ENCODE assay signal across 26 cellular contexts in the genomic region with DNA sequence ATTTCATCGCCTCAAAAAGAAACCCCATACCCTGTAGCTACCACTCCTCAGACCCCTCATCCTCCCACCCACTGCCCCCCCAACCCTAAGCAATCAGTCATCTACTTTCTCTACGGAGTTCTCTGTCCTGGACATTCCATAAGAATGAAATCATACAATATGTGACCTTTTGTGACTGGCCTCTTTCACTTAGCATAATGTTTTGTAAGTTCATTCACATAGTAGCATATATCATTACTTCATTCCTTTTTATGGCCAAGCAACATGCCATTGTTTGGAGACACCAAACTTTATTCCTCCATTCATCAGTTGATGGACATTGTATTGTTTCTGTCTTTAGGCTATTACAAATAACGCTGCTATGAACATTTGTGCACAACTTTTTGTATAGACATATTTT.
A peak's percentile ranks its signal among the peaks of the same experiment; 100 is the strongest.
DNase-seq lines count a peak whose midpoint lies in the region; ATAC-seq lines count a peak whose summit lies in the region.
"Had no signal": no experiment of that assay in that cellular context is flagged by ENCODE, and none has a peak within 500 bp of the region (broad histone marks: within the 10 kb centered on the region; RNA-seq: fewer than 3 reads in every experiment).

No MANE protein-coding gene starts in this region.

- no peak overlapping the region for H2AFZ ChIP-seq in GM23248
- H2AFZ ChIP-seq: hepatocyte, neural progenitor cell had no signal

- H3K4me3 ChIP-seq in GM23248, result no peak overlapping the region
- no peak overlapping the region for H3K4me3 ChIP-seq in mesodermal cell (ENCODE audit: extremely low read depth, insufficient read depth, low read length, poor library complexity, severe bottlenecking)
- H3K4me3 ChIP-seq: breast epithelium, hepatocyte, neural progenitor cell, skin epidermis, testis had no signal

- H3K27me3 Mint-ChIP-seq in activated naive CD8-positive, alpha-beta T cell treated with anti-CD3 and anti-CD28 coated beads, Interleukin-2, amount 50 U/mL, for 24 hours, result no peaks in the 10 kb centered on the region
- H3K27me3 Mint-ChIP-seq: activated naive CD8-positive, alpha-beta T cell treated with anti-CD3 and anti-CD28 coated beads for 36 hours; CD4-positive, CD25-positive, alpha-beta regulatory T cell; progenitor cell of endocrine pancreas; stimulated activated naive B cell treated with anti-CD40 and anti-IgM and Interleukin-4, amounts not matched to agents 10 μg/mL and 1 μg/mL and 100 μg/mL, for 72 hours had no signal

- H3K27ac ChIP-seq in GM23248, result no peak overlapping the region
- peak overlapping the region; percentile 43 for H3K27ac ChIP-seq in mesodermal cell (ENCODE audit: low read depth, low read length, severe bottlenecking)
- H3K27ac ChIP-seq: breast epithelium, foreskin keratinocyte, hepatocyte, neural progenitor cell, skin epidermis, testis had no signal

- H4K20me1 ChIP-seq in GM23248 (ENCODE audit: insufficient read depth), result no peaks in the 10 kb centered on the region

- peaks cover 5% of the 10 kb centered on the region for H3K9me3 Mint-ChIP-seq in activated naive CD8-positive, alpha-beta T cell treated with anti-CD3 and anti-CD28 coated beads, Interleukin-2, amount 50 U/mL, for 24 hours

- no peak overlapping the region for H3K4me2 ChIP-seq in GM23248 (ENCODE audit: unreplicated experiment)
- H3K4me2 ChIP-seq: hepatocyte had no signal

- DNase-seq in GM23248, result peak; percentile 12
- DNase-seq in RPMI7951 (ENCODE audit: low read depth), result peak; percentile 55
- DNase-seq in dermis microvascular lymphatic vessel endothelial cell (ENCODE audit: low read depth in 2 of 2), result peak; percentile 36 to 65
- no peak for DNase-seq in SKM-1 (lab: John Stamatoyannopoulos, UW; ENCODE audit: unreplicated experiment)
- DNase-seq in activated naive CD8-positive, alpha-beta T cell treated with anti-CD3 and anti-CD28 coated beads, Interleukin-2, amount 50 U/mL, for 24 hours, result no peak
- no peak for DNase-seq in NCI-H748 treated with DMSO at 0.1 percent for 48 hours (lab: John Stamatoyannopoulos, UW)
- DNase-seq: activated CD4-positive, alpha-beta T cell treated with anti-CD3 and anti-CD28 coated beads, Interleukin-2, amount 50 U/mL, for 48 hours; activated CD4-positive, CD25-positive, alpha-beta regulatory T cell; activated CD8-positive, alpha-beta memory T cell treated with anti-CD3 and anti-CD28 coated beads, Interleukin-2, amount 50 U/mL, for 48 hours; activated naive CD8-positive, alpha-beta T cell treated with anti-CD3 and anti-CD28 coated beads for 36 hours; CD4-positive, CD25-positive, alpha-beta regulatory T cell; cortex of kidney; foreskin keratinocyte; immature natural killer cell; NCI-H1436 treated with DMSO at 0.1 percent for 48 hours; stimulated activated CD4-positive, alpha-beta T cell treated with anti-CD3 and anti-CD28 coated beads, Interleukin-2, amount 100 ng/mL, for 24 hours; stimulated activated naive B cell treated with anti-CD40 and anti-IgM and Interleukin-4, amounts not matched to agents 10 μg/mL and 1 μg/mL and 100 μg/mL, for 72 hours; testis had no signal

- in situ Hi-C loops in GM23248 (cut with MboI), result no loop called here

- H3K36me3 ChIP-seq in GM23248 (ENCODE audit: low read depth), result no peaks in the 10 kb centered on the region
- no peaks in the 10 kb centered on the region for H3K36me3 ChIP-seq in mesodermal cell (ENCODE audit: control insufficient read depth, insufficient read depth, low read length)
- H3K36me3 ChIP-seq: breast epithelium, neural progenitor cell had no signal

- H3K4me3 Mint-ChIP-seq in activated naive CD8-positive, alpha-beta T cell treated with anti-CD3 and anti-CD28 coated beads, Interleukin-2, amount 50 U/mL, for 24 hours, result no peak overlapping the region
- H3K4me3 Mint-ChIP-seq: activated naive CD8-positive, alpha-beta T cell treated with anti-CD3 and anti-CD28 coated beads for 36 hours; immature natural killer cell; neural progenitor cell; stimulated activated naive B cell treated with anti-CD40 and anti-IgM and Interleukin-4, amounts not matched to agents 10 μg/mL and 1 μg/mL and 100 μg/mL, for 72 hours had no signal

- peaks cover 7% of the 10 kb centered on the region for H3K36me3 Mint-ChIP-seq in activated naive CD8-positive, alpha-beta T cell treated with anti-CD3 and anti-CD28 coated beads, Interleukin-2, amount 50 U/mL, for 24 hours (ENCODE audit: low read depth)

- no peaks in the 10 kb centered on the region for H3K4me1 ChIP-seq in GM23248 (ENCODE audit: insufficient read depth)
- H3K4me1 ChIP-seq in mesodermal cell (ENCODE audit: control insufficient read depth, insufficient read depth, low read length, poor library complexity, severe bottlenecking), result peaks cover 19% of the 10 kb centered on the region
- H3K4me1 ChIP-seq: breast epithelium, foreskin keratinocyte, testis had no signal

- H3F3A ChIP-seq in GM23248 (ENCODE audit: insufficient read depth), result no peaks in the 10 kb centered on the region

- H3K9me3 ChIP-seq in GM23248 (ENCODE audit: low read depth), result no peaks in the 10 kb centered on the region
- H3K9me3 ChIP-seq in mesodermal cell (ENCODE audit: control insufficient read depth, low read length), result peaks cover 7% of the 10 kb centered on the region
- H3K9me3 ChIP-seq: testis had no signal

- 68% methylated on average over 3 of the region's 3 CpGs for whole genome bisulfite sequencing in GM23248 (ENCODE audit: low coverage in 1 of 2, low lambda C conversion rate in 2 of 2, missing lambda C conversion rate in 2 of 2), 2 experiments
- 50 to 92% methylated on average over 1 to 2 of the region's 3 CpGs for WGBS in mesodermal cell (ENCODE audit: insufficient coverage in 2 of 2), 2 experiments

- no peaks in the 10 kb centered on the region for H3K79me2 ChIP-seq in GM23248 (ENCODE audit: insufficient read depth)

- H3K9me2 ChIP-seq in GM23248 (ENCODE audit: insufficient read depth), result no peaks in the 10 kb centered on the region

- H3K27me3 ChIP-seq in GM23248 (replicated peaks; ENCODE audit: insufficient read depth), result no peaks in the 10 kb centered on the region
- H3K27me3 ChIP-seq: breast epithelium, foreskin keratinocyte, hepatocyte, neural progenitor cell, testis had no signal

- no peak overlapping the region for H3K27ac Mint-ChIP-seq in activated naive CD8-positive, alpha-beta T cell treated with anti-CD3 and anti-CD28 coated beads, Interleukin-2, amount 50 U/mL, for 24 hours
- H3K27ac Mint-ChIP-seq: activated naive CD8-positive, alpha-beta T cell treated with anti-CD3 and anti-CD28 coated beads for 36 hours; activated T-helper 2 cell treated with anti-CD3 and anti-CD28 coated beads, Interferon-gamma antibody, Interleukin-2, Interleukin-4, amounts not matched to agents 10 μg/mL and 5 μg/mL and 100 μg/mL, durations not matched to agents 14 hours and 24 hours and 36 hours; CD4-positive, CD25-positive, alpha-beta regulatory T cell; neural progenitor cell; progenitor cell of endocrine pancreas; stimulated activated naive B cell treated with anti-CD40 and anti-IgM and Interleukin-4, amounts not matched to agents 10 μg/mL and 1 μg/mL and 100 μg/mL, for 72 hours had no signal

- ATAC-seq in activated naive CD8-positive, alpha-beta T cell treated with anti-CD3 and anti-CD28 coated beads, Interleukin-2, amount 50 U/mL, for 24 hours, result no peak
- no peak for ATAC-seq in GM19397 (IDR thresholded peaks at IDR 0.05; ENCODE audit: unreplicated experiment)
- ATAC-seq: foreskin keratinocyte; stimulated activated naive B cell treated with anti-CD40 and anti-IgM and Interleukin-4, amounts not matched to agents 10 μg/mL and 1 μg/mL and 100 μg/mL, for 72 hours had no signal

- peaks cover 16% of the 10 kb centered on the region for H3K4me1 Mint-ChIP-seq in activated naive CD8-positive, alpha-beta T cell treated with anti-CD3 and anti-CD28 coated beads, Interleukin-2, amount 50 U/mL, for 24 hours
- H3K4me1 Mint-ChIP-seq: stimulated activated naive B cell treated with anti-CD40 and anti-IgM and Interleukin-4, amounts not matched to agents 10 μg/mL and 1 μg/mL and 100 μg/mL, for 72 hours had no signal

- no peak overlapping the region for H3K9ac ChIP-seq in GM23248
- H3K9ac ChIP-seq: neural progenitor cell had no signal

Comparison
In these comparisons a context has a peak if more than half of its experiments do, and no peak if none do; other contexts are left out.
1. DNase-seq: peak in GM23248 (single experiment), RPMI7951 (single experiment) and dermis microvascular lymphatic vessel endothelial cell (2 of 2); none in SKM-1 (single experiment), activated naive CD8-positive, alpha-beta T cell treated with anti-CD3 and anti-CD28 coated beads, Interleukin-2, amount 50 U/mL, for 24 hours (single experiment) and NCI-H748 treated with DMSO at 0.1 percent for 48 hours (single experiment).